In the genomic region with DNA sequence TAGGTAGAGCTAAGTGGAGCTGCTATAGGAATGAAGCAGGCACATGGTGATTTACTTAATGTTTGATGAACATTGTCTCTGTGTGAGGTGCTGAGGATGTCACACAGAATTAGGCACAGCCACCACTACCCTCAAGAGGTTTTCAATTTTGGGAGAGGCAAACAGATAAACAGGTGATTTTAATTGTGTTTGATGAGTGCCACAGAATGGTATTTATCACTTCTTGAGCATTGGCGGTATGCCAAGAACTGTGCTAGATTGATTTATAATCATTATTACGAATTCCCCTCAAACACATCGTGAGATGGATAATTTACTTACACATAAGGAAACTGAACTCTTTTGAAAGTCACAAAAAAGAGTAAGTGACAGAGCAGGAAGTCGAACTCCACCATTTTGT, we compare ENCODE assay signal across 16 cellular contexts.
"Had no signal": no experiment of that assay in that cellular context is flagged by ENCODE, and none has a peak within 500 bp of the region (broad histone marks: within the 10 kb centered on the region; RNA-seq: fewer than 3 reads in every experiment).

No MANE protein-coding gene starts in this region.

- FAIRE-seq: keratinocyte had no signal

- ATAC-seq: foreskin keratinocyte; stimulated activated naive CD8-positive, alpha-beta T cell treated with anti-CD3 and anti-CD28 coated beads, Interleukin-15, Interleukin-2, amounts not matched to agents 100 U/mL and 50 U/mL, for 24 hours had no signal

- H3K27ac ChIP-seq: dorsolateral prefrontal cortex, foreskin keratinocyte had no signal

- H3K36me3 ChIP-seq: breast epithelium, esophagus squamous epithelium, heart right ventricle had no signal

- H3K4me3 ChIP-seq: breast epithelium, dorsolateral prefrontal cortex, esophagus squamous epithelium, heart right ventricle, testis had no signal

- DNase-seq: activated CD4-positive, alpha-beta T cell treated with anti-CD3 and anti-CD28 coated beads, Interleukin-2, amount 50 U/mL, for 4 hours; activated effector memory CD4-positive, alpha-beta T cell treated with anti-CD3 and anti-CD28 coated beads, Interleukin-2, amount 50 U/mL, for 16 hours; activated naive CD8-positive, alpha-beta T cell treated with anti-CD3 and anti-CD28 coated beads for 36 hours; activated T-cell treated with anti-CD3 and anti-CD28 coated beads, Interleukin-2, amount 50 U/mL, for 1 hour; anterior cingulate cortex; dorsolateral prefrontal cortex; esophagus squamous epithelium; foreskin keratinocyte; heart right ventricle; mesendoderm; stimulated activated CD4-positive, alpha-beta T cell treated with anti-CD3 and anti-CD28 coated beads, Interleukin-4, amount 100 ng/mL, for 1 hour; stimulated activated CD8-positive, alpha-beta memory T cell treated with anti-CD3 and anti-CD28 coated beads, Interleukin-4, amount 100 ng/mL, for 48 hours; stimulated activated naive CD8-positive, alpha-beta T cell treated with anti-CD3 and anti-CD28 coated beads, Interleukin-15, Interleukin-2, amounts not matched to agents 100 U/mL and 50 U/mL, for 24 hours; testis had no signal

- H3K9me3 ChIP-seq: breast epithelium, esophagus squamous epithelium, heart right ventricle, testis had no signal

- H3K27me3 ChIP-seq: breast epithelium, dorsolateral prefrontal cortex, esophagus squamous epithelium, foreskin keratinocyte, heart right ventricle, testis had no signal

- H3K4me1 ChIP-seq: breast epithelium, foreskin keratinocyte, testis had no signal
